In the genomic region with DNA sequence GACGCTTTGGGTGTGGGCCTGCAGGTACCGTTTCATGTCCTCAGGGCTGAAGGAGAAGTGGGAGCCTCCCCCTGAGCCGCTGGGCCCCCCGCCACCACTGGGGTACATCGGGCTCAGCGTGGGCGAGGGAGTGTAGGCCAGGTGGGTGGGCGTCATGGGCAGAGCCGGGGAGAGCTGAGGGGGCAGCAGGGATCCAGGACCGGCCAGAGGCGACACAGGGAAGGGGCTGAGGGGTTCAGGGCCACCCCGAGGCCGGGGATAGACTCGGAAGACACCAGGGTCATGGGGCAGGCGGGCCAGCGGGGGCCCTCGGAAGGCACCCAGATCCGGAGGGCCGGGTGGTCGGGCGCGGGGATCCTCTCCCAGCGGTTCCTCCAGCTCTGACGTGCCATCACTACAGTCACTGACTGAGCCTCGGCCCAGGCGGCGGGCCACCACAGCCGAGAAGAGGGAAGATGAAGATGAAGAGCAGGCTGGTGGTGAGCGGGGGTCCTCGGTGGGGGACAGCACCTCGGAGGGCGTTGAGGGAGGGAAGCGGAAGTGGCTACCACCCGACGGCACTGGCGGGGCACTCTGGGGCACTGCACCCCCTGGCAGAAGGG, we compare ENCODE assay signal across 19 cellular contexts. TPM values are rescaled to one million over a fixed set of nuclear protein-coding genes. Genes with fewer than 3 reads are reported as not detected.
DNase-seq lines count a peak whose midpoint lies in the region; ATAC-seq and TF ChIP-seq lines count a peak whose summit lies in the region.
"Had no signal": no experiment of that assay in that cellular context is flagged by ENCODE, and none has a peak within 500 bp of the region (broad histone marks: within the 10 kb centered on the region; RNA-seq: fewer than 3 reads in every experiment).

No MANE protein-coding gene starts in this region.

- H3K4me3 ChIP-seq in RWPE2 (ENCODE audit: severe bottlenecking) (no peak overlapping the region), fibroblast of lung (replicated peaks in 1 of 4; ENCODE audit: control extremely low read depth in 1 of 4, insufficient read depth in 1 of 4, low read depth in 3 of 4, low read length in 4 of 4) (no peak overlapping the region), skeletal muscle tissue (ENCODE audit: low read length in 3 of 3) (no peak overlapping the region), mucosa of descending colon (no peak overlapping the region)
- H3K4me3 ChIP-seq: SJCRH30 had no signal

- no peak for ATAC-seq in CD4-positive, alpha-beta T cell (ENCODE audit: poor library complexity)
- ATAC-seq in RWPE2 (ENCODE audit: low read depth) (no peak), GM18511 (IDR thresholded peaks at IDR 0.05; ENCODE audit: unreplicated experiment) (no peak), mucosa of descending colon (no peak)
- ATAC-seq: activated naive CD4-positive, alpha-beta T cell treated with anti-CD3 and anti-CD28 coated beads, Interleukin-2, amount 50 U/mL, for 72 hours; foreskin keratinocyte; lower lobe of right lung; naive thymus-derived CD8-positive, alpha-beta T cell had no signal

- H3K27ac ChIP-seq in CD4-positive, alpha-beta T cell (ENCODE audit: low read depth, low read length) = no peak overlapping the region
- H3K27ac ChIP-seq in RWPE2 (ENCODE audit: poor library complexity, severe bottlenecking) (peak overlapping the region; percentile 96), fibroblast of lung (ENCODE audit: insufficient read depth, low read length) (peak overlapping the region; percentile 82), skeletal muscle tissue (ENCODE audit: low read depth, low read length) (peak overlapping the region; percentile 64)
- H3K27ac ChIP-seq: foreskin keratinocyte, SJCRH30 had no signal

- intact Hi-C loops in CD4-positive, alpha-beta T cell (cut with DNase I, micrococcal nuclease) = no loop called here
- intact Hi-C loops in mucosa of descending colon (cut with DNase I, micrococcal nuclease) = loop anchor here in 1 of 2 donors (5.0 kb wide), 1 partner anchor 33 kb away; no protein-coding TSS in a partner anchor

- DNase-seq in CD4-positive, alpha-beta T cell = no peak
- no peak for DNase-seq in RWPE2 (ENCODE audit: low spot score)
- no peak for DNase-seq in fibroblast of lung (ENCODE audit: low read depth in 2 of 2)
- DNase-seq in mesothelial cell of epicardium (ENCODE audit: low spot score in 2 of 2, unreplicated experiment in 2 of 2) = no peak
- no peak for DNase-seq in NCI-H187 treated with DMSO at 0.1 percent for 48 hours (lab: John Stamatoyannopoulos, UW)
- DNase-seq in mucosa of descending colon = no peak
- DNase-seq: activated CD4-positive, alpha-beta T cell treated with anti-CD3 and anti-CD28 coated beads for 4 hours; activated T-cell treated with anti-CD3 and anti-CD28 coated beads, Interleukin-2, amount 50 U/mL, for 1 hour; foreskin keratinocyte; GDM1; lower lobe of right lung; NCI-H187; NCI-H510A; SJCRH30 had no signal

- no peaks in the 10 kb centered on the region for H3K27me3 Mint-ChIP-seq in CD4-positive, alpha-beta T cell
- no peaks in the 10 kb centered on the region for H3K27me3 Mint-ChIP-seq in mesothelial cell of epicardium (ENCODE audit: low read depth)
- H3K27me3 Mint-ChIP-seq: B cell; naive thymus-derived CD8-positive, alpha-beta T cell had no signal

- peaks cover 16% of the 10 kb centered on the region for H3K36me3 Mint-ChIP-seq in CD4-positive, alpha-beta T cell (ENCODE audit: low read depth)
- peaks cover 4% of the 10 kb centered on the region for H3K36me3 Mint-ChIP-seq in mesothelial cell of epicardium

- H3K4me2 ChIP-seq in fibroblast of lung (ENCODE audit: extremely low read depth, insufficient read depth, low read length) = no peak overlapping the region

- H3K27ac Mint-ChIP-seq in CD4-positive, alpha-beta T cell = no peak overlapping the region
- no peak overlapping the region for H3K27ac Mint-ChIP-seq in mesothelial cell of epicardium

- no peaks in the 10 kb centered on the region for H4K20me1 ChIP-seq in fibroblast of lung (ENCODE audit: control insufficient read depth, extremely low read depth, insufficient read depth, low read length)

- no peaks in the 10 kb centered on the region for H3K27me3 ChIP-seq in CD4-positive, alpha-beta T cell (ENCODE audit: control insufficient read depth, insufficient read depth, low read length)
- H3K27me3 ChIP-seq in RWPE2 (ENCODE audit: insufficient read depth, poor library complexity, severe bottlenecking) (no peaks in the 10 kb centered on the region), fibroblast of lung (ENCODE audit: control insufficient read depth, insufficient read depth, low read length) (no peaks in the 10 kb centered on the region), skeletal muscle tissue (ENCODE audit: control insufficient read depth in 3 of 3, insufficient read depth in 3 of 3, low read length in 3 of 3) (peaks cover 0 to 25% (median 17%) of the 10 kb centered on the region in 3 donors)
- H3K27me3 ChIP-seq: foreskin keratinocyte, SJCRH30 had no signal

- CTCF ChIA-PET in CD4-positive, alpha-beta T cell (lab: Charles Lee) = no interaction called here

- H3K9ac ChIP-seq in fibroblast of lung (ENCODE audit: insufficient read depth, low read length) (no peak overlapping the region), skeletal muscle tissue (ENCODE audit: low read depth in 1 of 3, low read length in 3 of 3) (no peak overlapping the region)

- H3K4me3 Mint-ChIP-seq in CD4-positive, alpha-beta T cell = peak overlapping the region; percentile 25
- H3K4me3 Mint-ChIP-seq in mesothelial cell of epicardium = no peak overlapping the region
- H3K4me3 Mint-ChIP-seq: B cell had no signal

- POLR2A ChIA-PET in CD4-positive, alpha-beta T cell (lab: Charles Lee) = interaction anchor here (1.0 kb wide), 1 partner anchor 28 kb away, joined by 3 read pairs; no protein-coding TSS in a partner anchor

- no peak overlapping the region for H2AFZ ChIP-seq in fibroblast of lung (ENCODE audit: low read length)

- TF ChIP-seq CTCF in CD4-positive, alpha-beta T cell (IDR thresholded peaks at IDR 0.05) = no peak
- TF ChIP-seq CTCF in RWPE2 (IDR thresholded peaks at IDR 0.05; ENCODE audit: poor library complexity, severe bottlenecking) = no peak
- no peak for TF ChIP-seq CTCF in fibroblast of lung (conservative IDR thresholded peaks at IDR 0.05 in 1 of 2, IDR thresholded peaks at IDR 0.05 in 1 of 2; ENCODE audit: low read depth in 1 of 2, low read length in 2 of 2)
- no peak for TF ChIP-seq CTCF in mesothelial cell of epicardium (IDR thresholded peaks at IDR 0.05; ENCODE audit: unreplicated experiment)
- TF ChIP-seq CTCF in mucosa of descending colon (IDR thresholded peaks at IDR 0.05) = no peak

- H3K9me3 Mint-ChIP-seq in CD4-positive, alpha-beta T cell = no peaks in the 10 kb centered on the region
- no peaks in the 10 kb centered on the region for H3K9me3 Mint-ChIP-seq in mesothelial cell of epicardium
- H3K9me3 Mint-ChIP-seq: activated naive CD4-positive, alpha-beta T cell treated with anti-CD3 and anti-CD28 coated beads, Interleukin-2, amount 50 U/mL, for 72 hours; naive thymus-derived CD8-positive, alpha-beta T cell had no signal

- no peaks in the 10 kb centered on the region for H3K9me3 ChIP-seq in CD4-positive, alpha-beta T cell (ENCODE audit: control insufficient read depth, low read length)
- H3K9me3 ChIP-seq in RWPE2 (ENCODE audit: severe bottlenecking) (no peaks in the 10 kb centered on the region), fibroblast of lung (ENCODE audit: control insufficient read depth, insufficient read depth, low read depth, low read length) (no peaks in the 10 kb centered on the region), skeletal muscle tissue (ENCODE audit: control insufficient read depth in 3 of 3, low read length in 3 of 3) (no peaks in the 10 kb centered on the region), mucosa of descending colon (no peaks in the 10 kb centered on the region)
- H3K9me3 ChIP-seq: lower lobe of right lung, SJCRH30 had no signal

- peaks cover 38% of the 10 kb centered on the region for H3K4me1 Mint-ChIP-seq in CD4-positive, alpha-beta T cell (ENCODE audit: low read depth)
- peaks cover 39% of the 10 kb centered on the region for H3K4me1 Mint-ChIP-seq in mesothelial cell of epicardium

- peaks cover 38% of the 10 kb centered on the region for H3K36me3 ChIP-seq in RWPE2 (ENCODE audit: low read depth)
- peaks cover 15% of the 10 kb centered on the region for H3K36me3 ChIP-seq in fibroblast of lung (ENCODE audit: control insufficient read depth, insufficient read depth, low read length)
- peaks cover 0 to 9% (median 4%) of the 10 kb centered on the region in 3 donors for H3K36me3 ChIP-seq in skeletal muscle tissue (ENCODE audit: control insufficient read depth in 3 of 3, insufficient read depth in 3 of 3, low read length in 3 of 3)
- no peaks in the 10 kb centered on the region for H3K36me3 ChIP-seq in mucosa of descending colon (ENCODE audit: low read depth)

- peaks cover 53% of the 10 kb centered on the region for H3K79me2 ChIP-seq in fibroblast of lung (ENCODE audit: control insufficient read depth, insufficient read depth, low read length)

- peaks cover 7% of the 10 kb centered on the region for H3K4me1 ChIP-seq in RWPE2 (ENCODE audit: insufficient read depth, poor library complexity, severe bottlenecking)
- H3K4me1 ChIP-seq in fibroblast of lung (ENCODE audit: control insufficient read depth, extremely low read depth, insufficient read depth, low read length) = peaks cover 36% of the 10 kb centered on the region
- H3K4me1 ChIP-seq in skeletal muscle tissue (ENCODE audit: control insufficient read depth in 3 of 3, insufficient read depth in 3 of 3, low read length in 3 of 3) = peaks cover 53 to 57% (median 57%) of the 10 kb centered on the region in 3 donors
- H3K4me1 ChIP-seq in mucosa of descending colon (ENCODE audit: low read depth) = peaks cover 9% of the 10 kb centered on the region
- H3K4me1 ChIP-seq: foreskin keratinocyte had no signal

RNA-seq across cellular contexts. Expression of a gene that starts 5.7 kb away (rescaled TPM):
- 100 to 1,000 TPM; 105 to 113 TPM for total RNA-seq in CD4-positive, alpha-beta T cell
- total RNA-seq in fibroblast of lung (13.2 and 14.1 TPM in 2 replicates), skeletal muscle tissue (12.0 TPM), mesothelial cell of epicardium (90.4 to 106 TPM (median 92.1 TPM) in 3 replicates), mucosa of descending colon (10 to 100 TPM; 35.7 to 75.2 (median 42.0) TPM)
- 35.3 and 36.3 TPM in 2 replicates for polyA plus RNA-seq in fibroblast of lung
- 37.5 and 44.0 TPM in 2 replicates for polyA plus RNA-seq in fibroblast of lung (2012)
- 36.3 and 46.2 TPM in 2 replicates for polyA minus RNA-seq in fibroblast of lung (ENCODE audit: low replicate concordance)

RNA-seq across cellular contexts. Expression of a gene that starts 6.8 kb away (rescaled TPM):
- total RNA-seq in CD4-positive, alpha-beta T cell = 10 to 100 TPM; 13.6 to 13.9 TPM
- total RNA-seq in fibroblast of lung (8.7 and 11.6 TPM in 2 replicates), skeletal muscle tissue (5.2 TPM), mesothelial cell of epicardium (42.9 to 45.5 TPM (median 44.6 TPM) in 3 replicates), mucosa of descending colon (10 to 100 TPM; 41.8 to 52.0 (median 46.9) TPM)
- 21.7 and 30.6 TPM in 2 replicates for polyA plus RNA-seq in fibroblast of lung
- 32.3 and 41.3 TPM in 2 replicates for polyA plus RNA-seq in fibroblast of lung (2012)
- polyA minus RNA-seq in fibroblast of lung (ENCODE audit: low replicate concordance) = 45.4 and 93.0 TPM in 2 replicates

RNA-seq across cellular contexts. Expression of a gene that starts 19.8 kb away (rescaled TPM):
- 100 to 1,000 TPM; 114 to 119 TPM for total RNA-seq in CD4-positive, alpha-beta T cell
- total RNA-seq in fibroblast of lung = 16.7 and 23.6 TPM in 2 replicates
- 8.5 and 14.5 TPM in 2 replicates for polyA plus RNA-seq in fibroblast of lung
- polyA plus RNA-seq in fibroblast of lung (2012) = 32.9 and 41.3 TPM in 2 replicates
- 36.6 and 51.1 TPM in 2 replicates for polyA minus RNA-seq in fibroblast of lung (ENCODE audit: low replicate concordance)
- 10.4 TPM for total RNA-seq in skeletal muscle tissue
- total RNA-seq in mesothelial cell of epicardium = 84.0 to 90.9 TPM (median 90.8 TPM) in 3 replicates
- total RNA-seq in mucosa of descending colon = 10 to 100 TPM; 47.3 to 78.0 (median 50.0) TPM

RNA-seq across cellular contexts. Expression of a gene that starts 29.1 kb away (rescaled TPM):
- 1 to 10 TPM; 5.0 to 6.2 TPM for total RNA-seq in CD4-positive, alpha-beta T cell
- total RNA-seq in fibroblast of lung = 6.7 and 7.8 TPM in 2 replicates
- 4.9 and 5.9 TPM in 2 replicates for polyA plus RNA-seq in fibroblast of lung
- polyA plus RNA-seq in fibroblast of lung (2012) = 7.5 and 8.6 TPM in 2 replicates
- polyA minus RNA-seq in fibroblast of lung (ENCODE audit: low replicate concordance) = 20.8 and 25.5 TPM in 2 replicates
- 7.8 TPM for total RNA-seq in skeletal muscle tissue
- 12.3 to 13.4 TPM (median 13.3 TPM) in 3 replicates for total RNA-seq in mesothelial cell of epicardium
- total RNA-seq in mucosa of descending colon = 10 to 100 TPM in 2 of 3 donors, 1 to 10 TPM in 1; 9.9 to 13.4 (median 10.4) TPM

RNA-seq across cellular contexts. Expression of a gene that starts 31.8 kb away (rescaled TPM):
- total RNA-seq in CD4-positive, alpha-beta T cell = 100 to 1,000 TPM in 1 of 2 experiments, 10 to 100 TPM in 1; 96.5 to 103 TPM
- total RNA-seq in fibroblast of lung = 11.3 and 17.8 TPM in 2 replicates
- polyA plus RNA-seq in fibroblast of lung = 9.8 and 10.0 TPM in 2 replicates
- polyA plus RNA-seq in fibroblast of lung (2012) = 11.4 and 12.8 TPM in 2 replicates
- polyA minus RNA-seq in fibroblast of lung (ENCODE audit: low replicate concordance) = 14.6 and 15.0 TPM in 2 replicates
- 21.4 TPM for total RNA-seq in skeletal muscle tissue
- total RNA-seq in mesothelial cell of epicardium = 21.3 to 24.0 TPM (median 23.7 TPM) in 3 replicates
- 10 to 100 TPM; 28.0 to 40.1 (median 35.7) TPM for total RNA-seq in mucosa of descending colon
